Comparison of ENCODE assay signal across 16 cellular contexts in the genomic region with DNA sequence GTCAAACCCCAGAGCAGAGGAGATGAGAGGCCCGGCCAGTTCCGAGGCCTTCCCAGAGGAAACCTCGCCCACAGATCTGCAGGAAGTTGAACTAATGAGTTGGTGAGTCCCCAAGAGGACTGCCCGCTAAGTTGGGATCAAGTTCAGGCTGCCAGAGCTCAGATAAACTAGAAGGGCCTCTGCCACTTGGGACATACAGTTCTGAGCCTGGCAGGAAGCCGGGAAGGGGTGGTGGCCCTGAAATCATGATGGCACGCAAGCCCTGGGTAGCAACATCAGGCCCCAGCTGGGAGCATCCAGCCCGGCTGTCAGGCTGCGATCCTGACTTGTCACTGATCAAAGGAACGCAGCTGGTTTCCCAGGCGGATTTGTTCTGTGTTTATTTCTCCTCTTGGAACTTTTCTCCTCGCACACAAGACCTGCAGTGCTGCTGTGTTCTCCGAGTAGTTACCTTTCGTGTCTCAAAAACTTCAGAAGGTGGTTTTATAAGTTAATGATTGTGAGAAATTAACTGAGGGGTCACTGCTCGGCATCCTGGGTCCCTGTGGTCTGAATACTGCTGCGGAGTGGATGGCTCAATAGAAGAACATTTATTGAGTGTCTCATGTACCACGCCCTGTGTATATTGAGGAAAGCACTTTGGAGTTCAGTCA. TPM values are rescaled to one million over a fixed set of nuclear protein-coding genes. Genes with fewer than 3 reads are reported as not detected.
DNase-seq lines count a peak whose midpoint lies in the region; ATAC-seq and TF ChIP-seq lines count a peak whose summit lies in the region.
"Had no signal": no experiment of that assay in that cellular context is flagged by ENCODE, and none has a peak within 500 bp of the region (broad histone marks: within the 10 kb centered on the region; RNA-seq: fewer than 3 reads in every experiment).

No MANE protein-coding gene starts in this region.

- H3K36me3 ChIP-seq in BLaER1, result no peaks in the 10 kb centered on the region
- H3K36me3 ChIP-seq in colonic mucosa, result no peaks in the 10 kb centered on the region
- H3K36me3 ChIP-seq in hepatocyte (replicated peaks; ENCODE audit: insufficient read depth, low read depth), result no peaks in the 10 kb centered on the region
- no peaks in the 10 kb centered on the region for H3K36me3 ChIP-seq in sigmoid colon

- DNase-seq in colonic mucosa, result peak; percentile 35
- DNase-seq in hepatocyte (ENCODE audit: low spot score), result peak; percentile 41
- DNase-seq in sigmoid colon, result peak; percentile 87
- DNase-seq in DMS 273 (lab: John Stamatoyannopoulos, UW; ENCODE audit: unreplicated experiment), result no peak
- no peak for DNase-seq in GM13976 (ENCODE audit: low spot score)
- no peak for DNase-seq in stimulated activated CD4-positive, alpha-beta T cell treated with anti-CD3 and anti-CD28 coated beads, Interleukin-2, amount 100 ng/mL, for 48 hours
- DNase-seq in activated CD8-positive, alpha-beta T cell treated with anti-CD3 and anti-CD28 coated beads, Interleukin-2, amount 10 ng/mL, durations not matched to agents 7 days and 5 days, result no peak
- DNase-seq: activated CD8-positive, alpha-beta memory T cell treated with anti-CD3 and anti-CD28 coated beads, Interleukin-2, amount 50 U/mL, for 4 hours; activated naive CD8-positive, alpha-beta T cell treated with anti-CD3 and anti-CD28 coated beads, Interleukin-2, amount 10 ng/mL, durations not matched to agents 7 days and 5 days; hippocampal formation; midbrain; NCI-H510A treated with DMSO at 0.1 percent for 48 hours had no signal

- POLR2A ChIA-PET in activated CD8-positive, alpha-beta T cell treated with anti-CD3 and anti-CD28 coated beads, Interleukin-2, amount 10 ng/mL, durations not matched to agents 7 days and 5 days (lab: Charles Lee), result no interaction called here

- no peaks in the 10 kb centered on the region for H3K79me2 ChIP-seq in hepatocyte

- no peaks in the 10 kb centered on the region for H3K9me3 Mint-ChIP-seq in activated CD8-positive, alpha-beta T cell treated with anti-CD3 and anti-CD28 coated beads, Interleukin-2, amount 10 ng/mL, durations not matched to agents 7 days and 5 days (ENCODE audit: insufficient read depth)
- H3K9me3 Mint-ChIP-seq: activated naive CD8-positive, alpha-beta T cell treated with anti-CD3 and anti-CD28 coated beads, Interleukin-2, amount 10 ng/mL, durations not matched to agents 7 days and 5 days; CD14-positive monocyte had no signal

- no peaks in the 10 kb centered on the region for H3K9me3 ChIP-seq in BLaER1
- no peaks in the 10 kb centered on the region for H3K9me3 ChIP-seq in colonic mucosa
- H3K9me3 ChIP-seq in hepatocyte (ENCODE audit: low read depth), result no peaks in the 10 kb centered on the region
- no peaks in the 10 kb centered on the region for H3K9me3 ChIP-seq in sigmoid colon

- H3K27ac Mint-ChIP-seq in activated CD8-positive, alpha-beta T cell treated with anti-CD3 and anti-CD28 coated beads, Interleukin-2, amount 10 ng/mL, durations not matched to agents 7 days and 5 days, result no peak overlapping the region
- H3K27ac Mint-ChIP-seq: activated naive CD8-positive, alpha-beta T cell treated with anti-CD3 and anti-CD28 coated beads, Interleukin-2, amount 10 ng/mL, durations not matched to agents 7 days and 5 days; CD14-positive monocyte had no signal

- H3K4me3 Mint-ChIP-seq in activated CD8-positive, alpha-beta T cell treated with anti-CD3 and anti-CD28 coated beads, Interleukin-2, amount 10 ng/mL, durations not matched to agents 7 days and 5 days, result no peak overlapping the region
- H3K4me3 Mint-ChIP-seq: activated naive CD8-positive, alpha-beta T cell treated with anti-CD3 and anti-CD28 coated beads, Interleukin-2, amount 10 ng/mL, durations not matched to agents 7 days and 5 days; CD14-positive monocyte had no signal

- no peaks in the 10 kb centered on the region for H3K36me3 Mint-ChIP-seq in activated CD8-positive, alpha-beta T cell treated with anti-CD3 and anti-CD28 coated beads, Interleukin-2, amount 10 ng/mL, durations not matched to agents 7 days and 5 days (ENCODE audit: low read depth)
- H3K36me3 Mint-ChIP-seq: activated naive CD8-positive, alpha-beta T cell treated with anti-CD3 and anti-CD28 coated beads, Interleukin-2, amount 10 ng/mL, durations not matched to agents 7 days and 5 days; CD14-positive monocyte had no signal

- no peak for TF ChIP-seq CTCF in colonic mucosa (IDR thresholded peaks at IDR 0.05)
- TF ChIP-seq CTCF in hepatocyte (IDR thresholded peaks at IDR 0.05; ENCODE audit: poor library complexity), result no peak
- TF ChIP-seq CTCF in sigmoid colon (IDR thresholded peaks at IDR 0.05), result no peak
- no peak for TF ChIP-seq CTCF in GM13976 (IDR thresholded peaks at IDR 0.05; ENCODE audit: borderline replicate concordance, control extremely low read depth, extremely low read depth, insufficient read depth, missing control alignments)

- H4K20me1 ChIP-seq in BLaER1 (no peaks in the 10 kb centered on the region), hepatocyte (ENCODE audit: insufficient read depth, poor library complexity, severe bottlenecking) (no peaks in the 10 kb centered on the region)

- intact Hi-C loops in colonic mucosa (cut with DNase I), result no loop called here
- intact Hi-C loops in sigmoid colon (cut with DNase I), result no loop called here

- H2AFZ ChIP-seq in hepatocyte, result no peak overlapping the region

- H3K27ac ChIP-seq in BLaER1 (peak overlapping the region; percentile 14; the same call in 1 of the 2 replicates), colonic mucosa (peak overlapping the region; percentile 59), hepatocyte (peak overlapping the region; percentile 67), sigmoid colon (peak overlapping the region; percentile 69 to 79 (median 73))

- H3K27me3 ChIP-seq in BLaER1 (no peaks in the 10 kb centered on the region), colonic mucosa (no peaks in the 10 kb centered on the region), hepatocyte (no peaks in the 10 kb centered on the region), sigmoid colon (no peaks in the 10 kb centered on the region)

- in situ Hi-C loops in GM13976 (cut with MboI; ENCODE audit: low sequenced_read_pairs, unreplicated experiment), result loop anchor here (25.0 kb wide), 2 partner anchors 201 to 326 kb away; a partner anchor contains a TSS

- TF ChIP-seq POLR2A in sigmoid colon (IDR thresholded peaks at IDR 0.05), result no peak

- CTCF ChIA-PET in activated CD8-positive, alpha-beta T cell treated with anti-CD3 and anti-CD28 coated beads, Interleukin-2, amount 10 ng/mL, durations not matched to agents 7 days and 5 days (lab: Charles Lee), result no interaction called here

- H3K9ac ChIP-seq in BLaER1 (peak overlapping the region; percentile 52), colonic mucosa (ENCODE audit: low read depth in 2 of 2, low read length in 2 of 2) (no peak overlapping the region)

- H3K4me2 ChIP-seq in BLaER1 (peak overlapping the region; percentile 63), hepatocyte (no peak overlapping the region)

- peaks cover 16% of the 10 kb centered on the region for H3K27me3 Mint-ChIP-seq in activated CD8-positive, alpha-beta T cell treated with anti-CD3 and anti-CD28 coated beads, Interleukin-2, amount 10 ng/mL, durations not matched to agents 7 days and 5 days (ENCODE audit: low read depth)

- WGBS in hepatocyte (ENCODE audit: low lambda C conversion rate, missing lambda C conversion rate), result 66% methylated on average over 16 of the region's 16 CpGs
- 43 to 62% methylated on average over 16 of the region's 16 CpGs for WGBS in sigmoid colon, 2 donors

- no peaks in the 10 kb centered on the region for H3K9me2 ChIP-seq in hepatocyte (replicated peaks; ENCODE audit: insufficient read depth)

- peak in 3 of 4 donors; percentile 8 to 85 (median 50) for TF ChIP-seq EP300 in sigmoid colon (IDR thresholded peaks at IDR 0.05)

- no peak for ATAC-seq in activated CD8-positive, alpha-beta T cell treated with anti-CD3 and anti-CD28 coated beads, Interleukin-2, amount 10 ng/mL, durations not matched to agents 7 days and 5 days

- H3K4me1 ChIP-seq in BLaER1 (peaks cover 40% of the 10 kb centered on the region), colonic mucosa (no peaks in the 10 kb centered on the region), hepatocyte (ENCODE audit: insufficient read depth) (peaks cover 17% of the 10 kb centered on the region), sigmoid colon (peaks cover 0 to 38% (median 30%) of the 10 kb centered on the region in 4 donors)

- H3K4me1 Mint-ChIP-seq in activated CD8-positive, alpha-beta T cell treated with anti-CD3 and anti-CD28 coated beads, Interleukin-2, amount 10 ng/mL, durations not matched to agents 7 days and 5 days (ENCODE audit: low read depth), result no peaks in the 10 kb centered on the region
- H3K4me1 Mint-ChIP-seq: activated naive CD8-positive, alpha-beta T cell treated with anti-CD3 and anti-CD28 coated beads, Interleukin-2, amount 10 ng/mL, durations not matched to agents 7 days and 5 days had no signal

- H3K4me3 ChIP-seq in BLaER1, result no peak overlapping the region
- H3K4me3 ChIP-seq in colonic mucosa, result no peak overlapping the region
- no peak overlapping the region for H3K4me3 ChIP-seq in hepatocyte
- no peak overlapping the region for H3K4me3 ChIP-seq in sigmoid colon

RNA-seq across cellular contexts. Expression of a gene that starts 8.0 kb away (rescaled TPM):
- total RNA-seq in colonic mucosa, result 10 to 100 TPM in 1 of 2 donors, 1 to 10 TPM in 1; 4.4 to 17.4 TPM
- total RNA-seq in hepatocyte, result 12.9 and 14.0 TPM in 2 replicates
- polyA plus RNA-seq in hepatocyte, result 16.9 and 17.6 TPM in 2 replicates
- total RNA-seq in sigmoid colon, result 100 to 1,000 TPM in 2 of 4 donors, 10 to 100 TPM in 2; 15.3 to 173 (median 103) TPM
- polyA plus RNA-seq in sigmoid colon, result 1 to 10 TPM; 3.0 to 6.6 (median 3.7) TPM
- not detected for total RNA-seq in activated CD8-positive, alpha-beta T cell treated with anti-CD3 and anti-CD28 coated beads, Interleukin-2, amount 10 ng/mL, durations not matched to agents 7 days and 5 days
- total RNA-seq: activated naive CD8-positive, alpha-beta T cell treated with anti-CD3 and anti-CD28 coated beads, Interleukin-2, amount 10 ng/mL, durations not matched to agents 7 days and 5 days; dermis microvascular lymphatic vessel endothelial cell had no signal
- polyA plus RNA-seq: CD14-positive monocyte had no signal

RNA-seq across cellular contexts. Expression of a gene that starts 46.9 kb away (rescaled TPM):
- total RNA-seq in colonic mucosa (not detected), hepatocyte (not detected in 2 replicates), sigmoid colon (not detected)
- polyA plus RNA-seq in hepatocyte (not detected in 2 replicates), sigmoid colon (not detected)
- total RNA-seq in activated CD8-positive, alpha-beta T cell treated with anti-CD3 and anti-CD28 coated beads, Interleukin-2, amount 10 ng/mL, durations not matched to agents 7 days and 5 days, result not detected
- total RNA-seq: activated naive CD8-positive, alpha-beta T cell treated with anti-CD3 and anti-CD28 coated beads, Interleukin-2, amount 10 ng/mL, durations not matched to agents 7 days and 5 days; dermis microvascular lymphatic vessel endothelial cell; skeletal muscle tissue had no signal
- polyA plus RNA-seq: CD14-positive monocyte had no signal

Comparison
In these comparisons a context has a peak if more than half of its experiments do, and no peak if none do; other contexts are left out.
1. H3K27ac ChIP-seq: peak in every context shown above with its lines; median percentile 73 in sigmoid colon; 67 in hepatocyte; 59 in colonic mucosa; 14 in BLaER1.
2. DNase-seq: peak in colonic mucosa (single experiment), hepatocyte (single experiment) and sigmoid colon (single experiment); none in DMS 273 (single experiment), GM13976 (single experiment), stimulated activated CD4-positive, alpha-beta T cell treated with anti-CD3 and anti-CD28 coated beads, Interleukin-2, amount 100 ng/mL, for 48 hours (0 of 2) and activated CD8-positive, alpha-beta T cell treated with anti-CD3 and anti-CD28 coated beads, Interleukin-2, amount 10 ng/mL, durations not matched to agents 7 days and 5 days (single experiment).
3. RNA of a gene that starts 8.0 kb away (total RNA-seq): 15.3 to 173 TPM in sigmoid colon, 4.4 to 17.4 TPM in colonic mucosa and 12.9 to 14.0 TPM in hepatocyte; not detected in activated CD8-positive, alpha-beta T cell treated with anti-CD3 and anti-CD28 coated beads, Interleukin-2, amount 10 ng/mL, durations not matched to agents 7 days and 5 days; every median in the first group is over 4 times any median in the second.